ENCODE assay signal across 8 cellular contexts in the genomic region with DNA sequence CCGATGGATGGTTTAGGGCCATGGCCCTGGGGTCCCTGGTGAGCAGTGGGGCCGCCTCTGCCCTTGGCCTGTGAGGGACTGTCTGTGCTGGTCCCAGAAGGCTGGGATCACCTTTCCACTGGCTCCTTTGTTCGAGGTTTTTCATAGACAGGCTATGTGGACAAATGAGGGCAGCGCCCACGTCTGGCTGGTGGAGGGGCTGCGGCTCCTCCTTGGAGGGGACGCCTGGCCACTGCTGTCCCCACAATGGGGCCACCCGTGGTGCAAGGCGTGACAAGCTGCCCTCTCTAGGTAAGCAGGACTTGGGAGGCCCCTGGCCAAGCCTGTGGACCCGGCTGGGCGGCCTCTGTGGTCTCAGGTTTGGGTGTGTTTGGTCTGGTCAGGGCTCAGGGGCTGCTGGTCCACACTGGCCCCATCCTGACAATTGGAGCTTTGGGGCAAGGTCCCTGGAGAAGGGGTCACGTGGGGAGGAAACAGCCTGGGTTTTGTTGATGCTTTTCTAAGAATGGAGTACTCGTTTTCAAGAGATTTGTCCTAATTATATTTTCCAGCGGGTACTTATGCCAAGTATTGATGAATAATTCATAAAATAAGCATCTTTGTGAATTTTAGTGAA. TPM values are rescaled to one million over a fixed set of nuclear protein-coding genes. Genes with fewer than 3 reads are reported as not detected.
DNase-seq lines count a peak whose midpoint lies in the region; ATAC-seq lines count a peak whose summit lies in the region.

No MANE protein-coding gene starts in this region.

- no peaks in the 10 kb centered on the region for H3K36me3 ChIP-seq in CD4-positive, alpha-beta memory T cell (ENCODE audit: insufficient read depth, low read length)

- H3K27me3 Mint-ChIP-seq in CD4-positive, alpha-beta memory T cell = peaks cover 0 to 1% of the 10 kb centered on the region in 2 donors
- H3K27me3 Mint-ChIP-seq in activated CD4-positive, alpha-beta T cell treated with anti-CD3 and anti-CD28 coated beads, Interleukin-2, amount 10 ng/mL, durations not matched to agents 7 days and 5 days = no peaks in the 10 kb centered on the region

- POLR2A ChIA-PET in CD4-positive, alpha-beta memory T cell (lab: Charles Lee; ENCODE audit: partially characterized antibody) = no interaction called here
- POLR2A ChIA-PET in activated CD4-positive, alpha-beta T cell treated with anti-CD3 and anti-CD28 coated beads, Interleukin-2, amount 10 ng/mL, durations not matched to agents 7 days and 5 days (lab: Charles Lee) = no interaction called here

- H3K4me1 Mint-ChIP-seq in CD4-positive, alpha-beta memory T cell = peaks cover 6 to 30% (median 15%) of the 10 kb centered on the region in 4 donors
- peaks cover 3% of the 10 kb centered on the region for H3K4me1 Mint-ChIP-seq in activated CD4-positive, alpha-beta T cell treated with anti-CD3 and anti-CD28 coated beads, Interleukin-2, amount 10 ng/mL, durations not matched to agents 7 days and 5 days

- H3K27ac Mint-ChIP-seq in CD4-positive, alpha-beta memory T cell = no peak overlapping the region
- H3K27ac Mint-ChIP-seq in activated CD4-positive, alpha-beta T cell treated with anti-CD3 and anti-CD28 coated beads, Interleukin-2, amount 10 ng/mL, durations not matched to agents 7 days and 5 days = no peak overlapping the region

- DNase-seq in NCI-H2029 (lab: John Stamatoyannopoulos, UW) (peak; percentile 30), NCI-H2029 treated with DMSO at 0.1 percent for 48 hours (lab: John Stamatoyannopoulos, UW) (no peak), NCI-H774 (lab: John Stamatoyannopoulos, UW) (peak; percentile 91), left cardiac atrium (no peak)
- no peak for DNase-seq in CD4-positive, alpha-beta memory T cell
- DNase-seq in stimulated activated CD4-positive, alpha-beta T cell treated with anti-CD3 and anti-CD28 coated beads, Interleukin-15, amount 100 ng/mL, for 24 hours = no peak
- no peak for DNase-seq in activated CD4-positive, alpha-beta T cell treated with anti-CD3 and anti-CD28 coated beads, Interleukin-2, amount 10 ng/mL, durations not matched to agents 7 days and 5 days

- CTCF ChIA-PET in CD4-positive, alpha-beta memory T cell (lab: Charles Lee; ENCODE audit: partially characterized antibody) = no interaction called here
- CTCF ChIA-PET in activated CD4-positive, alpha-beta T cell treated with anti-CD3 and anti-CD28 coated beads, Interleukin-2, amount 10 ng/mL, durations not matched to agents 7 days and 5 days (lab: Charles Lee) = no interaction called here

- peak overlapping the region; percentile 56 for H3K27ac ChIP-seq in temporal lobe (ENCODE audit: low read depth, low read length)
- no peak overlapping the region for H3K27ac ChIP-seq in CD4-positive, alpha-beta memory T cell (ENCODE audit: low read depth, low read length)

- intact Hi-C loops in left cardiac atrium (cut with DNase I) = no loop called here
- intact Hi-C loops in CD4-positive, alpha-beta memory T cell (cut with micrococcal nuclease) = no loop called here

- peak; percentile 15 to 27 for ATAC-seq in left cardiac atrium

- H3K4me3 Mint-ChIP-seq in CD4-positive, alpha-beta memory T cell = no peak overlapping the region
- no peak overlapping the region for H3K4me3 Mint-ChIP-seq in activated CD4-positive, alpha-beta T cell treated with anti-CD3 and anti-CD28 coated beads, Interleukin-2, amount 10 ng/mL, durations not matched to agents 7 days and 5 days

- no peaks in the 10 kb centered on the region for H3K27me3 ChIP-seq in CD4-positive, alpha-beta memory T cell (ENCODE audit: insufficient read depth, low read length)

- peaks cover 0 to 6% (median 0%) of the 10 kb centered on the region in 8 donors for H3K9me3 Mint-ChIP-seq in CD4-positive, alpha-beta memory T cell
- peaks cover 6% of the 10 kb centered on the region for H3K9me3 Mint-ChIP-seq in activated CD4-positive, alpha-beta T cell treated with anti-CD3 and anti-CD28 coated beads, Interleukin-2, amount 10 ng/mL, durations not matched to agents 7 days and 5 days

- no peaks in the 10 kb centered on the region for H3K36me3 Mint-ChIP-seq in CD4-positive, alpha-beta memory T cell
- H3K36me3 Mint-ChIP-seq in activated CD4-positive, alpha-beta T cell treated with anti-CD3 and anti-CD28 coated beads, Interleukin-2, amount 10 ng/mL, durations not matched to agents 7 days and 5 days (ENCODE audit: low read depth) = no peaks in the 10 kb centered on the region

- H3K9me3 ChIP-seq in CD4-positive, alpha-beta memory T cell (ENCODE audit: control insufficient read depth in 1 of 2, low read length in 2 of 2) = no peaks in the 10 kb centered on the region

- peaks cover 10% of the 10 kb centered on the region for H3K4me1 ChIP-seq in CD4-positive, alpha-beta memory T cell (ENCODE audit: insufficient read depth, low read length)

- no peak overlapping the region for H3K4me3 ChIP-seq in CD4-positive, alpha-beta memory T cell (ENCODE audit: low read length in 2 of 2)

RNA-seq across cellular contexts. Expression of gene MCF2L, which starts 33.3 kb away (rescaled TPM):
- 10 to 100 TPM; 39.1 to 41.6 TPM for total RNA-seq in left cardiac atrium
- total RNA-seq in temporal lobe = 120 TPM
- 10 to 100 TPM; 17.5 to 18.9 TPM for total RNA-seq in CD4-positive, alpha-beta memory T cell
- polyA plus RNA-seq in CD4-positive, alpha-beta memory T cell = 1 to 10 TPM in 1 of 2 donors, under 1 TPM in 1; 0.15 to 3.4 TPM
- 1 to 10 TPM; 1.2 to 1.4 TPM for total RNA-seq in activated CD4-positive, alpha-beta T cell treated with anti-CD3 and anti-CD28 coated beads, Interleukin-2, amount 10 ng/mL, durations not matched to agents 7 days and 5 days

Comparison
In these comparisons a context has a peak if more than half of its experiments do, and no peak if none do; other contexts are left out.
1. DNase-seq: peak in NCI-H2029 (single experiment) and NCI-H774 (single experiment); none in NCI-H2029 treated with DMSO at 0.1 percent for 48 hours (single experiment), left cardiac atrium (single experiment), CD4-positive, alpha-beta memory T cell (0 of 5), stimulated activated CD4-positive, alpha-beta T cell treated with anti-CD3 and anti-CD28 coated beads, Interleukin-15, amount 100 ng/mL, for 24 hours (single experiment) and activated CD4-positive, alpha-beta T cell treated with anti-CD3 and anti-CD28 coated beads, Interleukin-2, amount 10 ng/mL, durations not matched to agents 7 days and 5 days (single experiment).
2. RNA of gene MCF2L, which starts 33.3 kb away (total RNA-seq): 120 TPM in temporal lobe (single experiment), 39.1 to 41.6 TPM in left cardiac atrium and 17.5 to 18.9 TPM in CD4-positive, alpha-beta memory T cell; 1.2 to 1.4 TPM in activated CD4-positive, alpha-beta T cell treated with anti-CD3 and anti-CD28 coated beads, Interleukin-2, amount 10 ng/mL, durations not matched to agents 7 days and 5 days; every median in the first group is over 4 times any median in the second.